In genomic region chr17:80245566-80246265, GRCh38 we compare ENCODE assay signal across 24 cellular contexts. TPM values are rescaled to one million over a fixed set of nuclear protein-coding genes. Genes with fewer than 3 reads are reported as not detected.
DNase-seq lines count a peak whose midpoint lies in the region; ATAC-seq and TF ChIP-seq lines count a peak whose summit lies in the region.
"Had no signal": no experiment of that assay in that cellular context is flagged by ENCODE, and none has a peak within 500 bp of the region (broad histone marks: within the 10 kb centered on the region; RNA-seq: fewer than 3 reads in every experiment).

No MANE protein-coding gene starts in this region.

- POLR2A ChIA-PET in WTC11 (lab: Charles Lee) = no interaction called here

- H3K36me3 Mint-ChIP-seq in WTC11 (peaks cover 28% of the 10 kb centered on the region), nephron progenitor cell (ENCODE audit: low read depth) (peaks cover 28% of the 10 kb centered on the region)

- no peaks in the 10 kb centered on the region for H3K9me3 Mint-ChIP-seq in WTC11
- H3K9me3 Mint-ChIP-seq in nephron progenitor cell = no peaks in the 10 kb centered on the region
- H3K9me3 Mint-ChIP-seq: CD8-positive, alpha-beta T cell; H9; HFFc6 had no signal

- 92% methylated on average over 27 of the region's 27 CpGs for WGBS in right cardiac atrium

- H3K4me1 ChIP-seq in right cardiac atrium (ENCODE audit: control insufficient read depth, insufficient read depth, low read length) (no peaks in the 10 kb centered on the region), left ventricle myocardium inferior (peaks cover 10% of the 10 kb centered on the region)
- H3K4me1 ChIP-seq: Caco-2, SJCRH30 had no signal

- ATAC-seq in right cardiac atrium = no peak
- no peak for ATAC-seq in WTC11
- ATAC-seq in GM21381 (IDR thresholded peaks at IDR 0.05; ENCODE audit: unreplicated experiment) = no peak
- ATAC-seq: CD8-positive, alpha-beta T cell had no signal

- H3K36me3 ChIP-seq in left ventricle myocardium inferior = peaks cover 48% of the 10 kb centered on the region
- H3K36me3 ChIP-seq: SJCRH30 had no signal

- CTCF ChIA-PET in WTC11 (lab: Charles Lee) = no interaction called here

- intact Hi-C loops in right cardiac atrium (cut with DNase I) (no loop called here), left ventricle myocardium inferior (cut with micrococcal nuclease) (no loop called here)

- H3K4me1 Mint-ChIP-seq in WTC11 (no peaks in the 10 kb centered on the region), nephron progenitor cell (peaks cover 8% of the 10 kb centered on the region)
- H3K4me1 Mint-ChIP-seq: H9 had no signal

- H3K27ac Mint-ChIP-seq in WTC11 = peak overlapping the region; percentile 92
- peak overlapping the region; percentile 66 for H3K27ac Mint-ChIP-seq in nephron progenitor cell
- H3K27ac Mint-ChIP-seq: CD8-positive, alpha-beta T cell; HFFc6 had no signal

- H3K27me3 ChIP-seq in right cardiac atrium (ENCODE audit: control insufficient read depth, insufficient read depth) (no peaks in the 10 kb centered on the region), left ventricle myocardium inferior (ENCODE audit: low read depth) (no peaks in the 10 kb centered on the region)
- H3K27me3 ChIP-seq: SJCRH30 had no signal

- TF ChIP-seq CTCF in left ventricle myocardium inferior (IDR thresholded peaks at IDR 0.05; ENCODE audit: borderline replicate concordance) (no peak), WTC11 (IDR thresholded peaks at IDR 0.05) (no peak), nephron progenitor cell (IDR thresholded peaks at IDR 0.05) (no peak), GM20000 (IDR thresholded peaks at IDR 0.05; ENCODE audit: extremely low read depth, missing control alignments) (no peak)

- H3K27ac ChIP-seq in right cardiac atrium (ENCODE audit: low read length) = no peak overlapping the region
- H3K27ac ChIP-seq in left ventricle myocardium inferior (replicated peaks) = no peak overlapping the region
- H3K27ac ChIP-seq: C4-2B, GM23248, SJCRH30 had no signal

- H3K27me3 Mint-ChIP-seq in WTC11 (ENCODE audit: low read depth) (no peaks in the 10 kb centered on the region), nephron progenitor cell (ENCODE audit: low read depth, poor library complexity) (peaks cover 4% of the 10 kb centered on the region)

- peak in 2 of 3 donors; percentile 18 to 29 for DNase-seq in right cardiac atrium
- DNase-seq in left ventricle myocardium inferior = no peak
- DNase-seq in WTC11 (ENCODE audit: low spot score) = no peak
- DNase-seq in nephron progenitor cell = no peak
- no peak for DNase-seq in GM20000 (ENCODE audit: low spot score)
- DNase-seq in NCI-H1694 treated with DMSO at 0.1 percent for 48 hours (lab: John Stamatoyannopoulos, UW) = no peak
- DNase-seq: AML-193; Caco-2; CD8-positive, alpha-beta T cell; DND-41; GM23248; H9; HFFc6; KBM-7; MV-4-11; NCI-H1105; NCI-H1436 treated with DMSO at 0.1 percent for 48 hours; NCI-H2029; NCI-H446; NCI-H524 treated with DMSO at 0.1 percent for 48 hours; NCI-H774; SJCRH30 had no signal

- H3K9me3 ChIP-seq in right cardiac atrium (ENCODE audit: control insufficient read depth, low read length) = no peaks in the 10 kb centered on the region
- no peaks in the 10 kb centered on the region for H3K9me3 ChIP-seq in left ventricle myocardium inferior (replicated peaks)
- H3K9me3 ChIP-seq: Caco-2, SJCRH30 had no signal

- no peak overlapping the region for H3K4me3 ChIP-seq in right cardiac atrium (ENCODE audit: low read length)
- H3K4me3 ChIP-seq in left ventricle myocardium inferior = no peak overlapping the region
- H3K4me3 ChIP-seq: GM23248, SJCRH30 had no signal

- no peak overlapping the region for H3K4me3 Mint-ChIP-seq in WTC11
- H3K4me3 Mint-ChIP-seq in nephron progenitor cell = no peak overlapping the region
- H3K4me3 Mint-ChIP-seq: CD8-positive, alpha-beta T cell; H9; HFFc6 had no signal

TF ChIP-seq in WTC11, 78 proteins besides CTCF, POLR2A, EP300 and RAD21 (continues in another document):
- TF ChIP-seq NFATC4 (CRISPR knock-in tag; IDR thresholded peaks at IDR 0.05) (no peak), ZNF423 (CRISPR knock-in tag; IDR thresholded peaks at IDR 0.05) (no peak), ZNF281 (CRISPR knock-in tag; IDR thresholded peaks at IDR 0.05) (no peak), USF2 (CRISPR knock-in tag; IDR thresholded peaks at IDR 0.05) (no peak), NFE2L1 (CRISPR knock-in tag; IDR thresholded peaks at IDR 0.05) (no peak), ZNF425 (CRISPR knock-in tag; conservative IDR thresholded peaks at IDR 0.05) (no peak), OVOL2 (CRISPR knock-in tag; IDR thresholded peaks at IDR 0.05; ENCODE audit: borderline replicate concordance) (no peak), TEAD4 (CRISPR knock-in tag; IDR thresholded peaks at IDR 0.05) (no peak), SMAD3 (CRISPR knock-in tag; IDR thresholded peaks at IDR 0.05; ENCODE audit: borderline replicate concordance) (no peak), SP1 (CRISPR knock-in tag; conservative IDR thresholded peaks at IDR 0.05) (no peak), ZNF396 (CRISPR knock-in tag; IDR thresholded peaks at IDR 0.05; ENCODE audit: borderline replicate concordance) (no peak), ZSCAN18 (CRISPR knock-in tag; IDR thresholded peaks at IDR 0.05) (no peak), ELF4 (CRISPR knock-in tag; IDR thresholded peaks at IDR 0.05; ENCODE audit: low read depth) (no peak), ZNF121 (CRISPR knock-in tag; IDR thresholded peaks at IDR 0.05) (no peak), GABPB1 (CRISPR knock-in tag; IDR thresholded peaks at IDR 0.05) (no peak), HMGA2 (CRISPR knock-in tag; IDR thresholded peaks at IDR 0.05) (no peak), RELA (CRISPR knock-in tag; IDR thresholded peaks at IDR 0.05; ENCODE audit: borderline replicate concordance) (no peak)

RNA-seq across cellular contexts. Expression of gene RNF213, which starts 14.9 kb away (rescaled TPM):
- total RNA-seq in right cardiac atrium (10 to 100 TPM; 36.3 to 49.7 (median 43.9) TPM), left ventricle myocardium inferior (25.6 TPM), WTC11 (2021) (70.3 to 72.6 TPM (median 70.5 TPM) in 3 replicates)
- 28.7 TPM for polyA plus RNA-seq in right cardiac atrium

RNA-seq across cellular contexts. Expression of gene SLC26A11, which starts 25.5 kb away (rescaled TPM):
- total RNA-seq in right cardiac atrium = 1 to 10 TPM; 5.3 to 7.8 (median 6.8) TPM
- 4.4 TPM for polyA plus RNA-seq in right cardiac atrium
- 4.1 TPM for total RNA-seq in left ventricle myocardium inferior
- 19.1 to 26.4 TPM (median 23.5 TPM) in 3 replicates for total RNA-seq in WTC11 (2021)

RNA-seq across cellular contexts. Expression of gene SGSH, which starts 25.6 kb away (rescaled TPM):
- total RNA-seq in right cardiac atrium (10 to 100 TPM; 16.6 to 23.4 (median 19.9) TPM), left ventricle myocardium inferior (10.9 TPM), WTC11 (2021) (22.0 to 27.7 TPM (median 22.0 TPM) in 3 replicates)
- 13.0 TPM for polyA plus RNA-seq in right cardiac atrium

Comparison
In these comparisons a context has a peak if more than half of its experiments do, and no peak if none do; other contexts are left out.
1. DNase-seq: peak in right cardiac atrium (2 of 3); none in left ventricle myocardium inferior (single experiment), WTC11 (single experiment), nephron progenitor cell (single experiment), GM20000 (single experiment) and NCI-H1694 treated with DMSO at 0.1 percent for 48 hours (single experiment).